In the genomic region with DNA sequence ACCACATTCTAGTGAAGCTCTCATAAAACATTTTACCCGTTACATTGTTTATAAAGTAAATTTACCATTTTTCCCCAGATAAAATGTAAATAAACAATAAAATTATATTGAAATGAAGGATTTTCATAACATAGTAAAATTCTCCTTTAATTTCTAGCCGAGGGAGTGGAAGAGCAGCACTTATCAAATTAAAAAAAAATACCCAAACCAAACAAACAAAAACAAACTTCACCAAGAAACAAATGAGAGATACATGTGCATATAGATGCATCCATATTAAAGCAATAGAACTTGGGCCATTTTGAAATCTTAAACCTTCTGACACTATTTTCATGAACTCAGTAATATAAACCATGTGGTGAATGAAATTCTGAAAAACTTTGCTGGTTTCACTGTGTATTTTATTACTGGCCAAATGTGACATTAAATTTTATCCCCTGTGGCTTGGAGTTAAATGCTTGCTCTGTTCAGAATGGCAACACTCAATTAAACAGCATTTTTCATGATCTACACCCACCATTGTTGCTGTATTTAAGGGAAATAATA, we compare ENCODE assay signal across 1 cellular context.
A peak's percentile ranks its signal among the peaks of the same experiment; 100 is the strongest.
TF ChIP-seq lines count a peak whose summit lies in the region.

No MANE protein-coding gene starts in this region.

TF ChIP-seq in HEK293, 187 proteins besides CTCF, POLR2A, EP300 and RAD21 (continued from another document):
- TF ChIP-seq, protein P1, sequence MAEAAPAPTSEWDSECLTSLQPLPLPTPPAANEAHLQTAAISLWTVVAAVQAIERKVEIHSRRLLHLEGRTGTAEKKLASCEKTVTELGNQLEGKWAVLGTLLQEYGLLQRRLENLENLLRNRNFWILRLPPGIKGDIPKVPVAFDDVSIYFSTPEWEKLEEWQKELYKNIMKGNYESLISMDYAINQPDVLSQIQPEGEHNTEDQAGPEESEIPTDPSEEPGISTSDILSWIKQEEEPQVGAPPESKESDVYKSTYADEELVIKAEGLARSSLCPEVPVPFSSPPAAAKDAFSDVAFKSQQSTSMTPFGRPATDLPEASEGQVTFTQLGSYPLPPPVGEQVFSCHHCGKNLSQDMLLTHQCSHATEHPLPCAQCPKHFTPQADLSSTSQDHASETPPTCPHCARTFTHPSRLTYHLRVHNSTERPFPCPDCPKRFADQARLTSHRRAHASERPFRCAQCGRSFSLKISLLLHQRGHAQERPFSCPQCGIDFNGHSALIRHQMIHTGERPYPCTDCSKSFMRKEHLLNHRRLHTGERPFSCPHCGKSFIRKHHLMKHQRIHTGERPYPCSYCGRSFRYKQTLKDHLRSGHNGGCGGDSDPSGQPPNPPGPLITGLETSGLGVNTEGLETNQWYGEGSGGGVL (tag by site-specific recombination; IDR thresholded peaks at IDR 0.05) = no peak
- TF ChIP-seq ZNF341 (tag by site-specific recombination; IDR thresholded peaks at IDR 0.05; ENCODE audit: low read depth) (no peak), MZF1 (tag by site-specific recombination; IDR thresholded peaks at IDR 0.05; ENCODE audit: borderline replicate concordance) (no peak), OVOL3 (tag by site-specific recombination; IDR thresholded peaks at IDR 0.05) (0 out of 2 replicates have a peak, but pooled peaks have one; percentile 27), ZNF354C (tag by site-specific recombination; IDR thresholded peaks at IDR 0.05; ENCODE audit: borderline replicate concordance, low read depth) (no peak), ZNF292 (tag by site-specific recombination; IDR thresholded peaks at IDR 0.05; ENCODE audit: borderline replicate concordance, low read depth) (no peak), ZNF501 (tag by site-specific recombination; IDR thresholded peaks at IDR 0.05) (no peak), KLF7 (tag by site-specific recombination; IDR thresholded peaks at IDR 0.05; ENCODE audit: borderline replicate concordance) (no peak), ZBTB21 (tag by site-specific recombination; IDR thresholded peaks at IDR 0.05) (no peak), ZNF169 (tag by site-specific recombination; IDR thresholded peaks at IDR 0.05) (no peak), GLIS2 (tag by site-specific recombination; IDR thresholded peaks at IDR 0.05) (no peak), ZNF248 (tag by site-specific recombination; IDR thresholded peaks at IDR 0.05) (no peak), ZNF837 (tag by site-specific recombination; IDR thresholded peaks at IDR 0.05) (no peak), BCL11B (tag by site-specific recombination; IDR thresholded peaks at IDR 0.05; ENCODE audit: low read depth) (no peak), FEZF1 (tag by site-specific recombination; IDR thresholded peaks at IDR 0.05) (no peak), ZNF416 (tag by site-specific recombination; IDR thresholded peaks at IDR 0.05) (no peak), ZNF112 (tag by site-specific recombination; IDR thresholded peaks at IDR 0.05) (no peak), ZNF473 (tag by site-specific recombination; IDR thresholded peaks at IDR 0.05) (no peak), ZFP69B (tag by site-specific recombination; IDR thresholded peaks at IDR 0.05) (no peak), YY2 (tag by site-specific recombination; IDR thresholded peaks at IDR 0.05) (no peak), ZNF600 (tag by site-specific recombination; IDR thresholded peaks at IDR 0.05) (no peak), ZNF654 (tag by site-specific recombination; IDR thresholded peaks at IDR 0.05; ENCODE audit: low read depth) (no peak), SCRT1 (tag by site-specific recombination; IDR thresholded peaks at IDR 0.05; ENCODE audit: borderline replicate concordance) (no peak), ZNF843 (tag by site-specific recombination; IDR thresholded peaks at IDR 0.05) (no peak), KLF1 (tag by site-specific recombination; IDR thresholded peaks at IDR 0.05) (0 out of 2 replicates have a peak, but pooled peaks have one; percentile 3), WT1 (tag by site-specific recombination; IDR thresholded peaks at IDR 0.05) (peak; percentile 94)
- TF ChIP-seq, protein P2, sequence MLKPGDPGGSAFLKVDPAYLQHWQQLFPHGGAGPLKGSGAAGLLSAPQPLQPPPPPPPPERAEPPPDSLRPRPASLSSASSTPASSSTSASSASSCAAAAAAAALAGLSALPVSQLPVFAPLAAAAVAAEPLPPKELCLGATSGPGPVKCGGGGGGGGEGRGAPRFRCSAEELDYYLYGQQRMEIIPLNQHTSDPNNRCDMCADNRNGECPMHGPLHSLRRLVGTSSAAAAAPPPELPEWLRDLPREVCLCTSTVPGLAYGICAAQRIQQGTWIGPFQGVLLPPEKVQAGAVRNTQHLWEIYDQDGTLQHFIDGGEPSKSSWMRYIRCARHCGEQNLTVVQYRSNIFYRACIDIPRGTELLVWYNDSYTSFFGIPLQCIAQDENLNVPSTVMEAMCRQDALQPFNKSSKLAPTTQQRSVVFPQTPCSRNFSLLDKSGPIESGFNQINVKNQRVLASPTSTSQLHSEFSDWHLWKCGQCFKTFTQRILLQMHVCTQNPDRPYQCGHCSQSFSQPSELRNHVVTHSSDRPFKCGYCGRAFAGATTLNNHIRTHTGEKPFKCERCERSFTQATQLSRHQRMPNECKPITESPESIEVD (tag by site-specific recombination; IDR thresholded peaks at IDR 0.05) = peak; percentile 5
- TF ChIP-seq, protein P3, sequence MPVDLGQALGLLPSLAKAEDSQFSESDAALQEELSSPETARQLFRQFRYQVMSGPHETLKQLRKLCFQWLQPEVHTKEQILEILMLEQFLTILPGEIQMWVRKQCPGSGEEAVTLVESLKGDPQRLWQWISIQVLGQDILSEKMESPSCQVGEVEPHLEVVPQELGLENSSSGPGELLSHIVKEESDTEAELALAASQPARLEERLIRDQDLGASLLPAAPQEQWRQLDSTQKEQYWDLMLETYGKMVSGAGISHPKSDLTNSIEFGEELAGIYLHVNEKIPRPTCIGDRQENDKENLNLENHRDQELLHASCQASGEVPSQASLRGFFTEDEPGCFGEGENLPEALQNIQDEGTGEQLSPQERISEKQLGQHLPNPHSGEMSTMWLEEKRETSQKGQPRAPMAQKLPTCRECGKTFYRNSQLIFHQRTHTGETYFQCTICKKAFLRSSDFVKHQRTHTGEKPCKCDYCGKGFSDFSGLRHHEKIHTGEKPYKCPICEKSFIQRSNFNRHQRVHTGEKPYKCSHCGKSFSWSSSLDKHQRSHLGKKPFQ (tag by site-specific recombination; IDR thresholded peaks at IDR 0.05) = no peak
- TF ChIP-seq, protein P4, sequence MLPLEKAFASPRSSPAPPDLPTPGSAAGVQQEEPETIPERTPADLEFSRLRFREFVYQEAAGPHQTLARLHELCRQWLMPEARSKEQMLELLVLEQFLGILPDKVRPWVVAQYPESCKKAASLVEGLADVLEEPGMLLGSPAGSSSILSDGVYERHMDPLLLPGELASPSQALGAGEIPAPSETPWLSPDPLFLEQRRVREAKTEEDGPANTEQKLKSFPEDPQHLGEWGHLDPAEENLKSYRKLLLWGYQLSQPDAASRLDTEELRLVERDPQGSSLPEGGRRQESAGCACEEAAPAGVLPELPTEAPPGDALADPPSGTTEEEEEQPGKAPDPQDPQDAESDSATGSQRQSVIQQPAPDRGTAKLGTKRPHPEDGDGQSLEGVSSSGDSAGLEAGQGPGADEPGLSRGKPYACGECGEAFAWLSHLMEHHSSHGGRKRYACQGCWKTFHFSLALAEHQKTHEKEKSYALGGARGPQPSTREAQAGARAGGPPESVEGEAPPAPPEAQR (tag by site-specific recombination; IDR thresholded peaks at IDR 0.05) = no peak
- TF ChIP-seq, protein P5, sequence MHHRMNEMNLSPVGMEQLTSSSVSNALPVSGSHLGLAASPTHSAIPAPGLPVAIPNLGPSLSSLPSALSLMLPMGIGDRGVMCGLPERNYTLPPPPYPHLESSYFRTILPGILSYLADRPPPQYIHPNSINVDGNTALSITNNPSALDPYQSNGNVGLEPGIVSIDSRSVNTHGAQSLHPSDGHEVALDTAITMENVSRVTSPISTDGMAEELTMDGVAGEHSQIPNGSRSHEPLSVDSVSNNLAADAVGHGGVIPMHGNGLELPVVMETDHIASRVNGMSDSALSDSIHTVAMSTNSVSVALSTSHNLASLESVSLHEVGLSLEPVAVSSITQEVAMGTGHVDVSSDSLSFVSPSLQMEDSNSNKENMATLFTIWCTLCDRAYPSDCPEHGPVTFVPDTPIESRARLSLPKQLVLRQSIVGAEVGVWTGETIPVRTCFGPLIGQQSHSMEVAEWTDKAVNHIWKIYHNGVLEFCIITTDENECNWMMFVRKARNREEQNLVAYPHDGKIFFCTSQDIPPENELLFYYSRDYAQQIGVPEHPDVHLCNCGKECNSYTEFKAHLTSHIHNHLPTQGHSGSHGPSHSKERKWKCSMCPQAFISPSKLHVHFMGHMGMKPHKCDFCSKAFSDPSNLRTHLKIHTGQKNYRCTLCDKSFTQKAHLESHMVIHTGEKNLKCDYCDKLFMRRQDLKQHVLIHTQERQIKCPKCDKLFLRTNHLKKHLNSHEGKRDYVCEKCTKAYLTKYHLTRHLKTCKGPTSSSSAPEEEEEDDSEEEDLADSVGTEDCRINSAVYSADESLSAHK (tag by site-specific recombination; IDR thresholded peaks at IDR 0.05) = no peak; the same call in 1 of the 2 replicates
- TF ChIP-seq, protein P6, sequence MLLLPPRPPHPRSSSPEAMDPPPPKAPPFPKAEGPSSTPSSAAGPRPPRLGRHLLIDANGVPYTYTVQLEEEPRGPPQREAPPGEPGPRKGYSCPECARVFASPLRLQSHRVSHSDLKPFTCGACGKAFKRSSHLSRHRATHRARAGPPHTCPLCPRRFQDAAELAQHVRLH (tag by site-specific recombination; IDR thresholded peaks at IDR 0.05) = no peak
- TF ChIP-seq, protein P7, sequence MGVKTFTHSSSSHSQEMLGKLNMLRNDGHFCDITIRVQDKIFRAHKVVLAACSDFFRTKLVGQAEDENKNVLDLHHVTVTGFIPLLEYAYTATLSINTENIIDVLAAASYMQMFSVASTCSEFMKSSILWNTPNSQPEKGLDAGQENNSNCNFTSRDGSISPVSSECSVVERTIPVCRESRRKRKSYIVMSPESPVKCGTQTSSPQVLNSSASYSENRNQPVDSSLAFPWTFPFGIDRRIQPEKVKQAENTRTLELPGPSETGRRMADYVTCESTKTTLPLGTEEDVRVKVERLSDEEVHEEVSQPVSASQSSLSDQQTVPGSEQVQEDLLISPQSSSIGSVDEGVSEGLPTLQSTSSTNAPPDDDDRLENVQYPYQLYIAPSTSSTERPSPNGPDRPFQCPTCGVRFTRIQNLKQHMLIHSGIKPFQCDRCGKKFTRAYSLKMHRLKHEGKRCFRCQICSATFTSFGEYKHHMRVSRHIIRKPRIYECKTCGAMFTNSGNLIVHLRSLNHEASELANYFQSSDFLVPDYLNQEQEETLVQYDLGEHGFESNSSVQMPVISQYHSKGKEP (tag by site-specific recombination; IDR thresholded peaks at IDR 0.05) = 0 out of 2 replicates have a peak, but pooled peaks have one; percentile 3
- TF ChIP-seq, protein P8, sequence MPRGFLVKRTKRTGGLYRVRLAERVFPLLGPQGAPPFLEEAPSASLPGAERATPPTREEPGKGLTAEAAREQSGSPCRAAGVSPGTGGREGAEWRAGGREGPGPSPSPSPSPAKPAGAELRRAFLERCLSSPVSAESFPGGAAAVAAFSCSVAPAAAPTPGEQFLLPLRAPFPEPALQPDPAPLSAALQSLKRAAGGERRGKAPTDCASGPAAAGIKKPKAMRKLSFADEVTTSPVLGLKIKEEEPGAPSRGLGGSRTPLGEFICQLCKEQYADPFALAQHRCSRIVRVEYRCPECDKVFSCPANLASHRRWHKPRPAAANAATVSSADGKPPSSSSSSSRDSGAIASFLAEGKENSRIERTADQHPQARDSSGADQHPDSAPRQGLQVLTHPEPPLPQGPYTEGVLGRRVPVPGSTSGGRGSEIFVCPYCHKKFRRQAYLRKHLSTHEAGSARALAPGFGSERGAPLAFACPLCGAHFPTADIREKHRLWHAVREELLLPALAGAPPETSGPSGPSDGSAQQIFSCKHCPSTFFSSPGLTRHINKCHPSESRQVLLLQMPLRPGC (tag by site-specific recombination; IDR thresholded peaks at IDR 0.05) = no peak
